In genomic region chr6:22411408-22412105, GRCh38 we compare ENCODE assay signal across 27 cellular contexts.
A peak's percentile ranks its signal among the peaks of the same experiment; 100 is the strongest.
DNase-seq lines count a peak whose midpoint lies in the region; ATAC-seq and TF ChIP-seq lines count a peak whose summit lies in the region.
"Had no signal": no experiment of that assay in that cellular context is flagged by ENCODE, and none has a peak within 500 bp of the region (broad histone marks: within the 10 kb centered on the region; RNA-seq: fewer than 3 reads in every experiment).

No MANE protein-coding gene starts in this region.

- peaks cover 0 to 17% (median 0%) of the 10 kb centered on the region in 3 donors for H3K4me1 ChIP-seq in gastroesophageal sphincter
- H3K4me1 ChIP-seq in CD8-positive, alpha-beta memory T cell (ENCODE audit: insufficient read depth, low read length): no peaks in the 10 kb centered on the region
- H3K4me1 ChIP-seq: A549, Peyer's patch, suprapubic skin had no signal

- H3K4me1 Mint-ChIP-seq in CD8-positive, alpha-beta memory T cell: no peaks in the 10 kb centered on the region
- H3K4me1 Mint-ChIP-seq: activated naive CD8-positive, alpha-beta T cell treated with anti-CD3 and anti-CD28 coated beads, Interleukin-2, amount 10 ng/mL, durations not matched to agents 7 days and 5 days; CD4-positive, CD25-positive, alpha-beta regulatory T cell; memory B cell had no signal

- H3K9me3 ChIP-seq in gastroesophageal sphincter: no peaks in the 10 kb centered on the region
- no peaks in the 10 kb centered on the region for H3K9me3 ChIP-seq in CD8-positive, alpha-beta memory T cell (ENCODE audit: low read length)
- H3K9me3 ChIP-seq: A549, esophagus squamous epithelium, Peyer's patch, suprapubic skin, vagina had no signal

- no peak for TF ChIP-seq EP300 in gastroesophageal sphincter (IDR thresholded peaks at IDR 0.05)

- DNase-seq in left ventricle myocardium superior (no peak), left cardiac atrium (no peak), astrocyte of the cerebellum (ENCODE audit: low read depth) (peak; percentile 19), amygdala (lab: John Stamatoyannopoulos, UW) (no peak), NCI-H82 treated with DMSO at 0.1 percent for 48 hours (lab: John Stamatoyannopoulos, UW; ENCODE audit: unreplicated experiment) (no peak)
- no peak for DNase-seq in CD8-positive, alpha-beta memory T cell
- DNase-seq: activated CD4-positive, alpha-beta T cell treated with anti-CD3 and anti-CD28 coated beads for 1 hour; activated naive CD8-positive, alpha-beta T cell treated with anti-CD3 and anti-CD28 coated beads, Interleukin-2, amount 10 ng/mL, durations not matched to agents 7 days and 5 days; CD4-positive, CD25-positive, alpha-beta regulatory T cell; DMS53; effector CD8-positive, alpha-beta T cell; esophagus squamous epithelium; hippocampal formation; NCI-H1930; NCI-H345; Peyer's patch; stimulated activated CD8-positive, alpha-beta memory T cell treated with anti-CD3 and anti-CD28 coated beads, Interleukin-4, amount 100 ng/mL, for 48 hours had no signal

- no peak for TF ChIP-seq CTCF in astrocyte of the cerebellum (IDR thresholded peaks at IDR 0.05; ENCODE audit: low read depth, low read length, missing control alignments)
- no peak for TF ChIP-seq CTCF in gastroesophageal sphincter (IDR thresholded peaks at IDR 0.05)

- WGBS in gastroesophageal sphincter (ENCODE audit: low coverage in 1 of 2), 2 donors: 75 to 89% methylated on average over 2 of the region's 2 CpGs

- H3K4me3 ChIP-seq in astrocyte of the cerebellum (ENCODE audit: low read depth, low read length): no peak overlapping the region
- no peak overlapping the region for H3K4me3 ChIP-seq in gastroesophageal sphincter
- no peak overlapping the region for H3K4me3 ChIP-seq in CD8-positive, alpha-beta memory T cell (ENCODE audit: low read length)
- H3K4me3 ChIP-seq: A549, cardiac muscle cell, esophagus squamous epithelium, Peyer's patch, suprapubic skin, vagina had no signal

- H3K9me3 Mint-ChIP-seq in CD8-positive, alpha-beta memory T cell: peaks cover 0 to 13% (median 0%) of the 10 kb centered on the region in 5 donors
- H3K9me3 Mint-ChIP-seq: activated naive CD8-positive, alpha-beta T cell treated with anti-CD3 and anti-CD28 coated beads, Interleukin-2, amount 10 ng/mL, durations not matched to agents 7 days and 5 days had no signal

- peak; percentile 42 for ATAC-seq in left ventricle myocardium superior
- no peak for ATAC-seq in left cardiac atrium
- ATAC-seq in gastroesophageal sphincter: peak; percentile 61
- ATAC-seq in GM18873 (IDR thresholded peaks at IDR 0.05; ENCODE audit: low FRiP score, unreplicated experiment): no peak
- ATAC-seq: A549; natural killer cell treated with Interleukin-12 subunit alpha and Interleukin-12 subunit beta and Interleukin-15 and Interleukin-18, amount 100 ng/mL, for 72 hours had no signal

- H3K27ac ChIP-seq in gastroesophageal sphincter: no peak overlapping the region
- H3K27ac ChIP-seq in CD8-positive, alpha-beta memory T cell (ENCODE audit: low read depth, low read length): no peak overlapping the region
- H3K27ac ChIP-seq: A549, cardiac muscle cell, esophagus squamous epithelium, KMS-11, Peyer's patch, suprapubic skin, vagina had no signal

- H3K4me3 Mint-ChIP-seq in CD8-positive, alpha-beta memory T cell: no peak overlapping the region
- H3K4me3 Mint-ChIP-seq: activated naive CD8-positive, alpha-beta T cell treated with anti-CD3 and anti-CD28 coated beads, Interleukin-2, amount 10 ng/mL, durations not matched to agents 7 days and 5 days; CD4-positive, CD25-positive, alpha-beta regulatory T cell; memory B cell; natural killer cell treated with Interleukin-12 subunit alpha and Interleukin-12 subunit beta and Interleukin-15 and Interleukin-18, amount 100 ng/mL, for 72 hours had no signal

- POLR2A ChIA-PET in CD8-positive, alpha-beta memory T cell (lab: Charles Lee): no interaction called here

- intact Hi-C loops in left ventricle myocardium superior (cut with micrococcal nuclease) (no loop called here), left cardiac atrium (cut with DNase I) (no loop called here)

- H3K27me3 Mint-ChIP-seq in CD8-positive, alpha-beta memory T cell: no peaks in the 10 kb centered on the region
- H3K27me3 Mint-ChIP-seq: CD4-positive, CD25-positive, alpha-beta regulatory T cell; memory B cell; natural killer cell treated with Interleukin-12 subunit alpha and Interleukin-12 subunit beta and Interleukin-15 and Interleukin-18, amount 100 ng/mL, for 72 hours; progenitor cell of endocrine pancreas had no signal

- no peak overlapping the region for H3K27ac Mint-ChIP-seq in CD8-positive, alpha-beta memory T cell
- H3K27ac Mint-ChIP-seq: activated naive CD8-positive, alpha-beta T cell treated with anti-CD3 and anti-CD28 coated beads, Interleukin-2, amount 10 ng/mL, durations not matched to agents 7 days and 5 days; CD4-positive, CD25-positive, alpha-beta regulatory T cell; memory B cell; natural killer cell treated with Interleukin-12 subunit alpha and Interleukin-12 subunit beta and Interleukin-15 and Interleukin-18, amount 100 ng/mL, for 72 hours; progenitor cell of endocrine pancreas had no signal

- no peaks in the 10 kb centered on the region for H3K36me3 ChIP-seq in gastroesophageal sphincter
- no peaks in the 10 kb centered on the region for H3K36me3 ChIP-seq in CD8-positive, alpha-beta memory T cell (ENCODE audit: insufficient read depth, low read length)
- H3K36me3 ChIP-seq: cardiac muscle cell, esophagus squamous epithelium, Peyer's patch, suprapubic skin, vagina had no signal

- no peaks in the 10 kb centered on the region for H3K36me3 Mint-ChIP-seq in CD8-positive, alpha-beta memory T cell
- H3K36me3 Mint-ChIP-seq: activated naive CD8-positive, alpha-beta T cell treated with anti-CD3 and anti-CD28 coated beads, Interleukin-2, amount 10 ng/mL, durations not matched to agents 7 days and 5 days; CD4-positive, CD25-positive, alpha-beta regulatory T cell; memory B cell; natural killer cell treated with Interleukin-12 subunit alpha and Interleukin-12 subunit beta and Interleukin-15 and Interleukin-18, amount 100 ng/mL, for 72 hours had no signal

- CTCF ChIA-PET in CD8-positive, alpha-beta memory T cell (lab: Charles Lee): no interaction called here

- no peaks in the 10 kb centered on the region for H3K27me3 ChIP-seq in gastroesophageal sphincter
- H3K27me3 ChIP-seq in CD8-positive, alpha-beta memory T cell (ENCODE audit: insufficient read depth, low read length, poor library complexity, severe bottlenecking): no peaks in the 10 kb centered on the region
- H3K27me3 ChIP-seq: cardiac muscle cell, esophagus squamous epithelium, Peyer's patch, suprapubic skin, vagina had no signal

- in situ Hi-C loops in astrocyte of the cerebellum (cut with HindIII; ENCODE audit: low sequenced_read_pairs): loop anchor here (5.0 kb wide), 1 partner anchor 96 kb away; no protein-coding TSS in a partner anchor

- no peak for TF ChIP-seq POLR2A in gastroesophageal sphincter (IDR thresholded peaks at IDR 0.05)

Comparison
In these comparisons a context has a peak if more than half of its experiments do, and no peak if none do; other contexts are left out.
1. ATAC-seq: peak in left ventricle myocardium superior (single experiment) and gastroesophageal sphincter (single experiment); none in left cardiac atrium (0 of 2) and GM18873 (single experiment).